7 cellular contexts compared by ENCODE assay signal in genomic region chr2:20962939-20963543, GRCh38.
DNase-seq lines count a peak whose midpoint lies in the region; ATAC-seq, FAIRE-seq and TF ChIP-seq lines count a peak whose summit lies in the region.

No MANE protein-coding gene starts in this region.

- no peaks in the 10 kb centered on the region for H3K4me1 ChIP-seq in kidney (ENCODE audit: control insufficient read depth in 1 of 2, insufficient read depth in 1 of 2, low read depth in 1 of 2, low read length in 2 of 2)

- peak; percentile 77 for TF ChIP-seq CTCF in WI38 (IDR thresholded peaks at IDR 0.05; ENCODE audit: low read depth, low read length)
- peak; percentile 86 for TF ChIP-seq CTCF in cardiac fibroblast (IDR thresholded peaks at IDR 0.05; ENCODE audit: low read depth, low read length)
- TF ChIP-seq CTCF in kidney (IDR thresholded peaks at IDR 0.05; ENCODE audit: borderline replicate concordance, extremely low read depth, insufficient read depth), result peak; percentile 90

- H3K9me3 ChIP-seq in kidney (ENCODE audit: control insufficient read depth in 1 of 2, low read length in 2 of 2), result no peaks in the 10 kb centered on the region

- TF ChIP-seq POLR2A in GM12891 (IDR thresholded peaks at IDR 0.05; ENCODE audit: low read depth, low read length), result no peak

- no peak overlapping the region for H3K4me3 ChIP-seq in WI38 (ENCODE audit: low read depth, low read length)
- no peak overlapping the region for H3K4me3 ChIP-seq in cardiac fibroblast (replicated peaks in 1 of 2; ENCODE audit: low read depth in 2 of 2, low read length in 2 of 2)
- H3K4me3 ChIP-seq in kidney (ENCODE audit: low read length in 2 of 2), result no peak overlapping the region

- no peak overlapping the region for H3K9ac ChIP-seq in kidney (ENCODE audit: low read length in 2 of 2)

- FAIRE-seq in GM12891 (lab: Jason Lieb, UNC), result peak; percentile 95
- FAIRE-seq in kidney (lab: Jason Lieb, UNC), result no peak

- no peaks in the 10 kb centered on the region for H3K36me3 ChIP-seq in kidney (ENCODE audit: control insufficient read depth in 1 of 2, insufficient read depth in 2 of 2, low read length in 2 of 2)

- ATAC-seq in HG02870 (IDR thresholded peaks at IDR 0.05; ENCODE audit: unreplicated experiment), result peak; percentile 86

- DNase-seq in GM12891 (ENCODE audit: insufficient read length, low spot score) (peak; percentile 39), NCI-H2081 treated with DMSO at 0.1 percent for 48 hours (lab: John Stamatoyannopoulos, UW) (peak; percentile 56), cardiac fibroblast (ENCODE audit: low read depth in 2 of 2) (peak; percentile 67 to 71), kidney (no peak)
- peak; percentile 63 to 67 for DNase-seq in stimulated activated CD4-positive, alpha-beta T cell treated with anti-CD3 and anti-CD28 coated beads, Interleukin-1b, Interleukin-23, amount 100 ng/mL, for 4 hours (ENCODE audit: low read depth in 2 of 2)

- intact Hi-C loops in kidney (cut with DNase I), result no loop called here

- H3K27ac ChIP-seq in kidney (ENCODE audit: low read depth in 2 of 2, low read length in 2 of 2), result no peak overlapping the region

TF ChIP-seq in GM12891, 5 proteins besides CTCF, POLR2A, EP300 and RAD21:
- TF ChIP-seq SPI1 (IDR thresholded peaks at IDR 0.05; ENCODE audit: low read depth, low read length), result no peak
- TF ChIP-seq POU2F2 (IDR thresholded peaks at IDR 0.05; ENCODE audit: low read depth, low read length), result no peak
- TF ChIP-seq TAF1 (IDR thresholded peaks at IDR 0.05; ENCODE audit: low read depth, low read length), result no peak
- no peak for TF ChIP-seq POLR2AphosphoS5 (IDR thresholded peaks at IDR 0.05; ENCODE audit: low read depth, low read length)
- no peak for TF ChIP-seq PAX5 (IDR thresholded peaks at IDR 0.05; ENCODE audit: insufficient read depth, low read length, severe bottlenecking)
